18 cellular contexts compared by ENCODE assay signal in genomic region chr3:111802700-111803099, GRCh38. TPM values are rescaled to one million over a fixed set of nuclear protein-coding genes. Genes with fewer than 3 reads are reported as not detected.
A peak's percentile ranks its signal among the peaks of the same experiment; 100 is the strongest.
DNase-seq lines count a peak whose midpoint lies in the region; ATAC-seq and TF ChIP-seq lines count a peak whose summit lies in the region.
"Had no signal": no experiment of that assay in that cellular context is flagged by ENCODE, and none has a peak within 500 bp of the region (broad histone marks: within the 10 kb centered on the region; RNA-seq: fewer than 3 reads in every experiment).

No MANE protein-coding gene starts in this region.

- H3K36me3 ChIP-seq in heart right ventricle = no peaks in the 10 kb centered on the region
- H3K36me3 ChIP-seq in fibroblast of lung (ENCODE audit: control insufficient read depth, insufficient read depth, low read length) = no peaks in the 10 kb centered on the region
- H3K36me3 ChIP-seq in prostate gland = no peaks in the 10 kb centered on the region
- no peaks in the 10 kb centered on the region for H3K36me3 ChIP-seq in uterus
- H3K36me3 ChIP-seq: neutrophil had no signal

- no peak overlapping the region for H3K4me3 ChIP-seq in heart right ventricle
- no peak overlapping the region for H3K4me3 ChIP-seq in fibroblast of lung (replicated peaks in 1 of 4; ENCODE audit: control extremely low read depth in 1 of 4, insufficient read depth in 1 of 4, low read depth in 3 of 4, low read length in 4 of 4)
- H3K4me3 ChIP-seq in prostate gland = no peak overlapping the region
- no peak overlapping the region for H3K4me3 ChIP-seq in uterus
- H3K4me3 ChIP-seq: lung had no signal

- no peak overlapping the region for H2AFZ ChIP-seq in fibroblast of lung (ENCODE audit: low read length)

- peak overlapping the region in 9 of 10 donors; percentile 4 to 78 (median 61) for H3K27ac ChIP-seq in heart right ventricle
- H3K27ac ChIP-seq in fibroblast of lung (ENCODE audit: insufficient read depth, low read length) = peak overlapping the region; percentile 84
- H3K27ac ChIP-seq in prostate gland = peak overlapping the region; percentile 27 to 48
- H3K27ac ChIP-seq in uterus = peak overlapping the region; percentile 70 to 86
- H3K27ac ChIP-seq: neutrophil had no signal

- no peaks in the 10 kb centered on the region for H3K79me2 ChIP-seq in fibroblast of lung (ENCODE audit: control insufficient read depth, insufficient read depth, low read length)

- no peak for ATAC-seq in heart right ventricle
- no peak for ATAC-seq in HG03378 (IDR thresholded peaks at IDR 0.05; ENCODE audit: unreplicated experiment)
- ATAC-seq: activated CD4-positive, CD25-positive, alpha-beta regulatory T cell treated with anti-CD3 and anti-CD28 coated beads, Interleukin-2, amount 50 U/mL, for 24 hours had no signal

- intact Hi-C loops in heart right ventricle (cut with DNase I) (loop anchor here in 1 of 10 donors (5.0 kb wide), 1 partner anchor 60 kb away; no protein-coding TSS in a partner anchor), cardiac septum (cut with DNase I) (loop anchor here (5.0 kb wide), 2 partner anchors 65 to 80 kb away; no protein-coding TSS in a partner anchor), prostate gland (cut with DNase I) (loop anchor here (5.0 to 10.0 kb wide), 2 partner anchors 55 to 68 kb away; partner anchors contain the start of gene PHLDB2), uterus (cut with DNase I; ENCODE audit: low total_unique reads) (no loop called here), posterior vena cava (cut with DNase I) (loop anchor here (2.0 to 10.0 kb wide), 4 partner anchors 40 to 78 kb away; partner anchors contain the start of gene PHLDB2 (in 1 of the 2))

- TF ChIP-seq CTCF in heart right ventricle (IDR thresholded peaks at IDR 0.05) (no peak), fibroblast of lung (conservative IDR thresholded peaks at IDR 0.05 in 1 of 2, IDR thresholded peaks at IDR 0.05 in 1 of 2; ENCODE audit: low read depth in 1 of 2, low read length in 2 of 2) (no peak), prostate gland (IDR thresholded peaks at IDR 0.05) (no peak), uterus (IDR thresholded peaks at IDR 0.05) (no peak)

- H3K9ac ChIP-seq in fibroblast of lung (ENCODE audit: insufficient read depth, low read length) = peak overlapping the region; percentile 34

- no peaks in the 10 kb centered on the region for H4K20me1 ChIP-seq in fibroblast of lung (ENCODE audit: control insufficient read depth, extremely low read depth, insufficient read depth, low read length)

- WGBS in heart right ventricle, 2 donors = 16 to 20% methylated on average over 1 of the region's 1 CpG
- 61% methylated on average over 1 of the region's 1 CpG for WGBS in prostate gland

- DNase-seq in heart right ventricle (no peak), cardiac septum (ENCODE audit: low spot score) (no peak), fibroblast of lung (ENCODE audit: low read depth in 2 of 2) (no peak), prostate gland (ENCODE audit: low spot score) (no peak), uterus (no peak), posterior vena cava (ENCODE audit: low spot score) (no peak), COR-L47 (lab: John Stamatoyannopoulos, UW) (no peak)
- DNase-seq: 8988T; activated CD8-positive, alpha-beta memory T cell treated with anti-CD3 and anti-CD28 coated beads, Interleukin-2, amount 50 U/mL, for 48 hours; CD4-positive, alpha-beta T cell; cerebellar nuclear complex; MV-4-11; stimulated activated CD8-positive, alpha-beta memory T cell treated with anti-CD3 and anti-CD28 coated beads, Interleukin-4, amount 100 ng/mL, for 48 hours; T-helper 1 cell had no signal

- H3K4me1 ChIP-seq in heart right ventricle (peaks cover 0 to 34% (median 23%) of the 10 kb centered on the region in 9 donors), fibroblast of lung (ENCODE audit: control insufficient read depth, extremely low read depth, insufficient read depth, low read length) (peaks cover 14% of the 10 kb centered on the region), prostate gland (replicated peaks) (no peaks in the 10 kb centered on the region), uterus (peaks cover 0 to 8% of the 10 kb centered on the region in 2 donors)

- peak overlapping the region; percentile 21 for H3K4me2 ChIP-seq in fibroblast of lung (ENCODE audit: extremely low read depth, insufficient read depth, low read length)

- TF ChIP-seq POLR2A in prostate gland (IDR thresholded peaks at IDR 0.05) (no peak), uterus (IDR thresholded peaks at IDR 0.05) (no peak)

- no peaks in the 10 kb centered on the region for H3K27me3 ChIP-seq in heart right ventricle
- no peaks in the 10 kb centered on the region for H3K27me3 ChIP-seq in fibroblast of lung (ENCODE audit: control insufficient read depth, insufficient read depth, low read length)
- H3K27me3 ChIP-seq in prostate gland (replicated peaks; ENCODE audit: insufficient read depth) = no peaks in the 10 kb centered on the region
- no peaks in the 10 kb centered on the region for H3K27me3 ChIP-seq in uterus
- H3K27me3 ChIP-seq: neutrophil had no signal

- H3K9me3 ChIP-seq in heart right ventricle (no peaks in the 10 kb centered on the region), fibroblast of lung (ENCODE audit: control insufficient read depth, insufficient read depth, low read depth, low read length) (no peaks in the 10 kb centered on the region), prostate gland (no peaks in the 10 kb centered on the region), uterus (no peaks in the 10 kb centered on the region)
- H3K9me3 ChIP-seq: neutrophil had no signal

RNA-seq across cellular contexts. Expression of gene PHLDB2, which starts 56.4 kb away (rescaled TPM):
- 100 to 1,000 TPM in 9 of 10 donors, 10 to 100 TPM in 1; 85.7 to 293 (median 192) TPM for total RNA-seq in heart right ventricle
- 100 to 1,000 TPM in 1 of 2 donors, 10 to 100 TPM in 1; 33.4 to 151 TPM for polyA plus RNA-seq in heart right ventricle
- 184 TPM for total RNA-seq in cardiac septum
- total RNA-seq in fibroblast of lung = 43.4 and 47.9 TPM in 2 replicates
- polyA plus RNA-seq in fibroblast of lung = 14.3 and 33.8 TPM in 2 replicates
- 12.3 and 30.8 TPM in 2 replicates for polyA plus RNA-seq in fibroblast of lung (2012)
- polyA minus RNA-seq in fibroblast of lung (ENCODE audit: low replicate concordance) = 6.7 and 37.4 TPM in 2 replicates
- 10 to 100 TPM; 15.3 to 32.3 TPM for total RNA-seq in prostate gland
- total RNA-seq in uterus = 100 to 1,000 TPM in 1 of 4 donors, 10 to 100 TPM in 3; 56.9 to 108 (median 68.7) TPM
- total RNA-seq in posterior vena cava = 100 to 1,000 TPM; 125 to 135 TPM
